ENCODE assay signal across 1 cellular context in genomic region chr15:90617171-90617570, GRCh38.
TF ChIP-seq lines count a peak whose summit lies in the region.

No MANE protein-coding gene starts in this region.

TF ChIP-seq in WTC11, 78 proteins besides CTCF, POLR2A, EP300 and RAD21 (continued from another document):
- TF ChIP-seq ZNF532 (CRISPR knock-in tag; IDR thresholded peaks at IDR 0.05; ENCODE audit: borderline replicate concordance): no peak
- TF ChIP-seq ZNF138 (CRISPR knock-in tag; conservative IDR thresholded peaks at IDR 0.05): no peak
- no peak for TF ChIP-seq GABPB1 (CRISPR knock-in tag; IDR thresholded peaks at IDR 0.05)
- TF ChIP-seq JUN (CRISPR knock-in tag; IDR thresholded peaks at IDR 0.05): no peak
- TF ChIP-seq E2F5 (CRISPR knock-in tag; IDR thresholded peaks at IDR 0.05): no peak
- no peak for TF ChIP-seq IRF1 (CRISPR knock-in tag; IDR thresholded peaks at IDR 0.05)
- no peak for TF ChIP-seq ZMAT4 (CRISPR knock-in tag; IDR thresholded peaks at IDR 0.05)
- TF ChIP-seq NR2C2 (CRISPR knock-in tag; IDR thresholded peaks at IDR 0.05): no peak
- no peak for TF ChIP-seq TCF7 (CRISPR knock-in tag; IDR thresholded peaks at IDR 0.05; ENCODE audit: low read depth)
- no peak for TF ChIP-seq NFYB (CRISPR knock-in tag; conservative IDR thresholded peaks at IDR 0.05; ENCODE audit: low read depth)
- no peak for TF ChIP-seq RELA (CRISPR knock-in tag; IDR thresholded peaks at IDR 0.05; ENCODE audit: borderline replicate concordance)
- no peak for TF ChIP-seq CREB1 (CRISPR knock-in tag; IDR thresholded peaks at IDR 0.05)
- no peak for TF ChIP-seq TEAD1 (CRISPR knock-in tag; IDR thresholded peaks at IDR 0.05)
